26 cellular contexts compared by ENCODE assay signal in the genomic region with DNA sequence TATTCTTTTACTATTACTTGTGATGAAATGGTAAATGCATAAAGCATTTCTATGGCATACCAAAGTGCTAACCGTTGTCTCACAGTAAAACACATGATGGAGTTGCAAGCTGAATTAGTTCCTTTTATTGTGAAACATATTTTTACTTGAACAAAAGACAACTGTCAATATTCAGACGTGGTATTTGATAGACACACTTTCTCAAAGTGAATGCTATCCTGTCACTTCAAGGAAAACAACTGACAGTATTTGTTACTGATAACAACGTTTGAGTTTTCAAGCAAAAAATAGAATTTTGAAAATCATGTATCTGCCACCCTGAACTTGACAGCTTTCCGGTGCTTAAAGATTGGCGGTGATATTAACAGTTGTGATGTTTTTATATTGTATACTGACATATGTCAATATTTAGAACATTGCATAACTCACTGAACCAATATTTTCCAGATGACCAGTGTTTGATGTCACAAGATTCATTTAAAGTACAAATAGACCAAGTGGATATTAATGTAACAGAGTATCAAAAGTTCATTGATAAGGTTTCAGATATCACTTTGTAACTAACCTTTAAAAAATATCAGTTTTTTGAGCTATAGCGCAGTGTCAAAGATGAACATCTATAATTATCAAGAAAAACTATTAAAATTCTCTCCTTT.
"Had no signal": no experiment of that assay in that cellular context is flagged by ENCODE, and none has a peak within 500 bp of the region (broad histone marks: within the 10 kb centered on the region; RNA-seq: fewer than 3 reads in every experiment).

No MANE protein-coding gene starts in this region.

- H3K9me3 ChIP-seq: gastroesophageal sphincter, heart right ventricle, mucosa of descending colon, prostate gland, right atrium auricular region, spleen, testis, tibial artery had no signal

- H3K36me3 ChIP-seq: prostate gland, spleen had no signal

- DNase-seq: cortex of kidney; effector CD4-positive, alpha-beta T cell; foreskin fibroblast; heart right ventricle; hippocampal formation; left colon; left ventricle myocardium superior; mucosa of descending colon; naive B cell; spleen; stimulated activated CD4-positive, alpha-beta T cell treated with anti-CD3 and anti-CD28 coated beads, Interleukin-4, amount 100 ng/mL, for 4 hours; stimulated activated naive CD8-positive, alpha-beta T cell treated with anti-CD3 and anti-CD28 coated beads, Interleukin-15, Interleukin-2, amounts not matched to agents 100 U/mL and 50 U/mL, for 24 hours; substantia nigra; testis; tibial artery had no signal

- H3K9ac ChIP-seq: neural progenitor cell, parathyroid adenoma had no signal

- H3K79me2 ChIP-seq: parathyroid adenoma had no signal

- ATAC-seq: esophagus mucosa; gastroesophageal sphincter; left colon; left ventricle myocardium superior; mucosa of descending colon; natural killer cell treated with Interleukin-12 subunit alpha and Interleukin-12 subunit beta and Interleukin-15 and Interleukin-18, amount 100 ng/mL, for 72 hours; stimulated activated memory B cell treated with anti-CD40 and anti-IgM and Interleukin-4, amounts not matched to agents 10 μg/mL and 1 μg/mL and 100 μg/mL, for 72 hours; stimulated activated naive CD8-positive, alpha-beta T cell treated with anti-CD3 and anti-CD28 coated beads, Interleukin-15, Interleukin-2, amounts not matched to agents 100 U/mL and 50 U/mL, for 24 hours had no signal

- H3K27ac ChIP-seq: epithelial cell of prostate, gastroesophageal sphincter, heart right ventricle, neural progenitor cell, parathyroid adenoma, prostate gland, skin epidermis, spleen, testis, tibial artery had no signal

- H2AFZ ChIP-seq: neural progenitor cell, parathyroid adenoma had no signal

- H3K4me1 ChIP-seq: neural progenitor cell, parathyroid adenoma, prostate gland, testis had no signal

- H3K4me2 ChIP-seq: neural progenitor cell had no signal

- H3K4me3 ChIP-seq: gastroesophageal sphincter, heart right ventricle, lung, mucosa of descending colon, neural progenitor cell, prostate gland, right atrium auricular region, skin epidermis, spleen, testis, tibial artery had no signal

- H3K27me3 ChIP-seq: gastroesophageal sphincter, heart right ventricle, neural progenitor cell, right atrium auricular region, spleen, testis, tibial artery had no signal
